ENCODE assay signal across 9 cellular contexts in genomic region chr1:7827134-7827955, GRCh38. TPM values are rescaled to one million over a fixed set of nuclear protein-coding genes. Genes with fewer than 3 reads are reported as not detected.
DNase-seq lines count a peak whose midpoint lies in the region; ATAC-seq, FAIRE-seq and TF ChIP-seq lines count a peak whose summit lies in the region.
"Had no signal": no experiment of that assay in that cellular context is flagged by ENCODE, and none has a peak within 500 bp of the region (broad histone marks: within the 10 kb centered on the region; RNA-seq: fewer than 3 reads in every experiment).

No MANE protein-coding gene starts in this region.

- FAIRE-seq in GM12892 (lab: Jason Lieb, UNC), result no peak

- H3K27ac ChIP-seq in esophagus muscularis mucosa (replicated peaks in 1 of 4), result peak overlapping the region in 3 of 4 donors; percentile 53 to 63 (median 54)

- ATAC-seq in activated CD8-positive, alpha-beta T cell treated with anti-CD3 and anti-CD28 coated beads for 36 hours, result no peak
- no peak for ATAC-seq in HG02623 (IDR thresholded peaks at IDR 0.05; ENCODE audit: unreplicated experiment)
- no peak for ATAC-seq in GM18870 (IDR thresholded peaks at IDR 0.05; ENCODE audit: unreplicated experiment)

- peak overlapping the region; percentile 80 for H3K27ac Mint-ChIP-seq in activated CD8-positive, alpha-beta T cell treated with anti-CD3 and anti-CD28 coated beads for 36 hours

- DNase-seq in HAP-1 (ENCODE audit: low spot score in 2 of 2) (peak; percentile 75 to 86), esophagus muscularis mucosa (ENCODE audit: extremely low spot score) (no peak), GM12892 (ENCODE audit: insufficient read length) (no peak), SK-N-DZ (ENCODE audit: low spot score) (no peak)
- peak; percentile 17 for DNase-seq in activated CD8-positive, alpha-beta T cell treated with anti-CD3 and anti-CD28 coated beads for 36 hours
- peak in 2 of 3 donors; percentile 2 to 19 for DNase-seq in stimulated activated CD4-positive, alpha-beta T cell treated with anti-CD3 and anti-CD28 coated beads, TNF-alpha, amount 100 ng/mL, for 48 hours (ENCODE audit: low read depth in 3 of 3)

- CTCF ChIA-PET in activated CD8-positive, alpha-beta T cell treated with anti-CD3 and anti-CD28 coated beads for 36 hours (lab: Charles Lee), result interaction anchor here (0.6 to 1.6 kb wide), 3 partner anchors 19 to 159 kb away, joined by 3 to 5 read pairs (median 3); no protein-coding TSS in a partner anchor

- H3K4me1 ChIP-seq in HAP-1 (peaks cover 14% of the 10 kb centered on the region), esophagus muscularis mucosa (peaks cover 0 to 42% (median 33%) of the 10 kb centered on the region in 4 donors)

- 80% methylated on average over 39 of the region's 39 CpGs for WGBS in esophagus muscularis mucosa

- no peak for TF ChIP-seq CTCF in activated CD8-positive, alpha-beta T cell treated with anti-CD3 and anti-CD28 coated beads for 36 hours (IDR thresholded peaks at IDR 0.05)
- no peak for TF ChIP-seq CTCF in esophagus muscularis mucosa (IDR thresholded peaks at IDR 0.05)

- in situ Hi-C loops in HAP-1 (cut with MboI; ENCODE audit: low sequenced_read_pairs), result no loop called here

- no peaks in the 10 kb centered on the region for H3K27me3 Mint-ChIP-seq in activated CD8-positive, alpha-beta T cell treated with anti-CD3 and anti-CD28 coated beads for 36 hours

- H3K36me3 Mint-ChIP-seq in activated CD8-positive, alpha-beta T cell treated with anti-CD3 and anti-CD28 coated beads for 36 hours (ENCODE audit: low read depth), result peaks cover 5% of the 10 kb centered on the region

- H3K9me3 ChIP-seq in HAP-1 (no peaks in the 10 kb centered on the region; the same call in 1 of the 2 replicates), esophagus muscularis mucosa (no peaks in the 10 kb centered on the region)

- H3K4me3 Mint-ChIP-seq in activated CD8-positive, alpha-beta T cell treated with anti-CD3 and anti-CD28 coated beads for 36 hours, result peak overlapping the region; percentile 74

- H3K27me3 ChIP-seq in HAP-1 (ENCODE audit: low read depth), result no peaks in the 10 kb centered on the region
- H3K27me3 ChIP-seq in esophagus muscularis mucosa, result no peaks in the 10 kb centered on the region

- peaks cover 17% of the 10 kb centered on the region for H3K36me3 ChIP-seq in HAP-1 (replicated peaks)
- H3K36me3 ChIP-seq in esophagus muscularis mucosa, result peaks cover 38 to 85% (median 65%) of the 10 kb centered on the region in 4 donors

- intact Hi-C loops in activated CD8-positive, alpha-beta T cell treated with anti-CD3 and anti-CD28 coated beads for 36 hours (cut with micrococcal nuclease), result no loop called here
- intact Hi-C loops in esophagus muscularis mucosa (cut with DNase I), result no loop called here

- peaks cover 8% of the 10 kb centered on the region for H3K4me1 Mint-ChIP-seq in activated CD8-positive, alpha-beta T cell treated with anti-CD3 and anti-CD28 coated beads for 36 hours (ENCODE audit: low read depth)

- TF ChIP-seq EP300 in esophagus muscularis mucosa (IDR thresholded peaks at IDR 0.05), result no peak

- peak overlapping the region; percentile 67 for H3K4me3 ChIP-seq in HAP-1
- peak overlapping the region; percentile 31 to 50 (median 32) for H3K4me3 ChIP-seq in esophagus muscularis mucosa

- no peaks in the 10 kb centered on the region for H3K9me3 Mint-ChIP-seq in activated CD8-positive, alpha-beta T cell treated with anti-CD3 and anti-CD28 coated beads for 36 hours

- no peak for TF ChIP-seq POLR2A in esophagus muscularis mucosa (IDR thresholded peaks at IDR 0.05; ENCODE audit: low read depth)
- TF ChIP-seq POLR2A in GM12892 (IDR thresholded peaks at IDR 0.05; ENCODE audit: low read depth, low read length), result no peak

- POLR2A ChIA-PET in activated CD8-positive, alpha-beta T cell treated with anti-CD3 and anti-CD28 coated beads for 36 hours (lab: Charles Lee), result no interaction called here

RNA-seq across cellular contexts. Expression of gene UTS2, which starts 25.5 kb away (rescaled TPM):
- total RNA-seq in activated CD8-positive, alpha-beta T cell treated with anti-CD3 and anti-CD28 coated beads for 36 hours, result not detected
- not detected for total RNA-seq in esophagus muscularis mucosa
- polyA plus RNA-seq in GM12892 (2012; ENCODE audit: missing spikeins), result not detected
- not detected in 2 replicates for polyA plus RNA-seq in SK-N-DZ (2014; cell fraction: cytosol; rRNA removed)
- not detected in 2 replicates for polyA plus RNA-seq in SK-N-DZ (2014; cell fraction: nucleus; rRNA removed)
- total RNA-seq: activated CD8-positive, alpha-beta memory T cell treated with anti-CD3 and anti-CD28 coated beads for 36 hours had no signal

RNA-seq across cellular contexts. Expression of gene PER3, which starts 43.3 kb away (rescaled TPM):
- total RNA-seq in activated CD8-positive, alpha-beta T cell treated with anti-CD3 and anti-CD28 coated beads for 36 hours, result 1 to 10 TPM; 2.1 to 2.4 TPM
- total RNA-seq in esophagus muscularis mucosa, result 10 to 100 TPM; 25.8 to 45.8 (median 42.6) TPM
- polyA plus RNA-seq in GM12892 (2012; ENCODE audit: missing spikeins), result 0.93 TPM
- 1.8 and 3.2 TPM in 2 replicates for polyA plus RNA-seq in SK-N-DZ (2014; cell fraction: cytosol; rRNA removed)
- polyA plus RNA-seq in SK-N-DZ (2014; cell fraction: nucleus; rRNA removed), result 4.3 and 9.0 TPM in 2 replicates

RNA-seq across cellular contexts. Expression of gene VAMP3, which starts 56.2 kb away (rescaled TPM):
- total RNA-seq in activated CD8-positive, alpha-beta T cell treated with anti-CD3 and anti-CD28 coated beads for 36 hours, result 10 to 100 TPM; 13.2 to 20.9 TPM
- 100 to 1,000 TPM in 2 of 4 donors, 10 to 100 TPM in 2; 90.3 to 114 (median 99.5) TPM for total RNA-seq in esophagus muscularis mucosa
- polyA plus RNA-seq in GM12892 (2012; ENCODE audit: missing spikeins), result 8.5 TPM
- polyA plus RNA-seq in SK-N-DZ (2014; cell fraction: cytosol; rRNA removed), result 42.9 and 48.2 TPM in 2 replicates
- 19.9 and 39.4 TPM in 2 replicates for polyA plus RNA-seq in SK-N-DZ (2014; cell fraction: nucleus; rRNA removed)

Comparison
In these comparisons a context has a peak if more than half of its experiments do, and no peak if none do; other contexts are left out.
1. DNase-seq: peak in HAP-1 (2 of 2), activated CD8-positive, alpha-beta T cell treated with anti-CD3 and anti-CD28 coated beads for 36 hours (single experiment) and stimulated activated CD4-positive, alpha-beta T cell treated with anti-CD3 and anti-CD28 coated beads, TNF-alpha, amount 100 ng/mL, for 48 hours (2 of 3); none in esophagus muscularis mucosa (single experiment), GM12892 (single experiment) and SK-N-DZ (single experiment).
2. RNA of gene PER3, which starts 43.3 kb away (total RNA-seq): 25.8 to 45.8 TPM in esophagus muscularis mucosa; 2.1 to 2.4 TPM in activated CD8-positive, alpha-beta T cell treated with anti-CD3 and anti-CD28 coated beads for 36 hours; every median in the first group is over 4 times any median in the second.
3. RNA of gene VAMP3, which starts 56.2 kb away (total RNA-seq): 90.3 to 114 TPM in esophagus muscularis mucosa; 13.2 to 20.9 TPM in activated CD8-positive, alpha-beta T cell treated with anti-CD3 and anti-CD28 coated beads for 36 hours; every median in the first group is over 4 times any median in the second.